Comparison of ENCODE assay signal across 8 cellular contexts in genomic region chr9:35826071-35826701, GRCh38. TPM values are rescaled to one million over a fixed set of nuclear protein-coding genes. Genes with fewer than 3 reads are reported as not detected.
DNase-seq lines count a peak whose midpoint lies in the region; ATAC-seq and TF ChIP-seq lines count a peak whose summit lies in the region.

No MANE protein-coding gene starts in this region.

- H3K4me3 Mint-ChIP-seq in activated T-helper 17 cell treated with anti-CD3 and anti-CD28 coated beads, Interleukin-2, amount 50 U/mL, for 72 hours = no peak overlapping the region

- no peaks in the 10 kb centered on the region for H3K27me3 Mint-ChIP-seq in activated T-helper 17 cell treated with anti-CD3 and anti-CD28 coated beads, Interleukin-2, amount 50 U/mL, for 72 hours

- ATAC-seq in HG03354 (IDR thresholded peaks at IDR 0.05; ENCODE audit: poor library complexity, severe bottlenecking, unreplicated experiment) = peak; percentile 50
- ATAC-seq in activated T-helper 17 cell treated with anti-CD3 and anti-CD28 coated beads, Interleukin-2, amount 50 U/mL, for 72 hours (replicated peaks) = peak; percentile 39
- ATAC-seq in Right ventricle myocardium inferior = peak; percentile 49

- peaks cover 17% of the 10 kb centered on the region for H3K4me1 Mint-ChIP-seq in activated T-helper 17 cell treated with anti-CD3 and anti-CD28 coated beads, Interleukin-2, amount 50 U/mL, for 72 hours

- H3K9me3 Mint-ChIP-seq in activated T-helper 17 cell treated with anti-CD3 and anti-CD28 coated beads, Interleukin-2, amount 50 U/mL, for 72 hours = no peaks in the 10 kb centered on the region

- DNase-seq in AML-193 (lab: John Stamatoyannopoulos, UW) (peak; percentile 62 to 77), GM10266 (ENCODE audit: extremely low spot score) (peak; percentile 65), NCI-H524 (lab: John Stamatoyannopoulos, UW) (peak; percentile 33 to 61), Right ventricle myocardium inferior (ENCODE audit: missing footprints) (no peak), renal cortical epithelial cell (ENCODE audit: low read depth) (peak; percentile 67)
- DNase-seq in effector CD8-positive, alpha-beta T cell (lab: John Stamatoyannopoulos, UW) = no peak

- H3K36me3 Mint-ChIP-seq in activated T-helper 17 cell treated with anti-CD3 and anti-CD28 coated beads, Interleukin-2, amount 50 U/mL, for 72 hours (ENCODE audit: low read depth) = no peaks in the 10 kb centered on the region

- TF ChIP-seq CTCF in GM10266 (IDR thresholded peaks at IDR 0.05; ENCODE audit: control insufficient read depth, insufficient read depth, low read depth, missing control alignments) = peak; percentile 75

- peak overlapping the region; percentile 4 for H3K27ac Mint-ChIP-seq in activated T-helper 17 cell treated with anti-CD3 and anti-CD28 coated beads, Interleukin-2, amount 50 U/mL, for 72 hours

- intact Hi-C loops in Right ventricle myocardium inferior (cut with DNase I) = loop anchor here (1.0 to 5.0 kb wide), 4 partner anchors 35 to 169 kb away; partner anchors contain the start of genes CCDC107, CREB3, NPR2 and RMRP

RNA-seq across cellular contexts. Expression of gene FAM221B, which starts 2.3 kb away (rescaled TPM):
- total RNA-seq in activated T-helper 17 cell treated with anti-CD3 and anti-CD28 coated beads, Interleukin-2, amount 50 U/mL, for 72 hours = not detected
- total RNA-seq in Right ventricle myocardium inferior = not detected
- not detected in 2 replicates for total RNA-seq in renal cortical epithelial cell

RNA-seq across cellular contexts. Expression of gene TMEM8B, which starts 2.8 kb away (rescaled TPM):
- 1 to 10 TPM; 2.4 to 6.8 TPM for total RNA-seq in activated T-helper 17 cell treated with anti-CD3 and anti-CD28 coated beads, Interleukin-2, amount 50 U/mL, for 72 hours
- total RNA-seq in Right ventricle myocardium inferior (13.8 TPM), renal cortical epithelial cell (0.69 and 9.4 TPM in 2 replicates)

RNA-seq across cellular contexts. Expression of gene HINT2, which starts 11.3 kb away (rescaled TPM):
- total RNA-seq in activated T-helper 17 cell treated with anti-CD3 and anti-CD28 coated beads, Interleukin-2, amount 50 U/mL, for 72 hours = 10 to 100 TPM; 27.7 to 38.0 TPM
- total RNA-seq in Right ventricle myocardium inferior = 72.7 TPM
- 12.7 and 25.7 TPM in 2 replicates for total RNA-seq in renal cortical epithelial cell

RNA-seq across cellular contexts. Expression of gene SPAG8, which starts 14.1 kb away (rescaled TPM):
- under 1 TPM; 0.43 to 0.58 TPM for total RNA-seq in activated T-helper 17 cell treated with anti-CD3 and anti-CD28 coated beads, Interleukin-2, amount 50 U/mL, for 72 hours
- total RNA-seq in Right ventricle myocardium inferior (2.1 TPM), renal cortical epithelial cell (0.80 TPM in 1 of 2 replicates, not detected in the other)

RNA-seq across cellular contexts. Expression of gene NPR2, which starts 34.8 kb away (rescaled TPM):
- total RNA-seq in activated T-helper 17 cell treated with anti-CD3 and anti-CD28 coated beads, Interleukin-2, amount 50 U/mL, for 72 hours = 10 to 100 TPM; 11.1 to 11.6 TPM
- total RNA-seq in Right ventricle myocardium inferior (25.2 TPM), renal cortical epithelial cell (13.9 and 35.6 TPM in 2 replicates)

Comparison
In these comparisons a context has a peak if more than half of its experiments do, and no peak if none do; other contexts are left out.
1. DNase-seq: peak in AML-193 (2 of 2), GM10266 (single experiment), NCI-H524 (2 of 2) and renal cortical epithelial cell (single experiment); none in Right ventricle myocardium inferior (single experiment) and effector CD8-positive, alpha-beta T cell (single experiment).
2. Peak in every context shown above with its lines, with median percentiles within 50 percentile points of each other: ATAC-seq.